1 cellular context compared by ENCODE assay signal in the genomic region with DNA sequence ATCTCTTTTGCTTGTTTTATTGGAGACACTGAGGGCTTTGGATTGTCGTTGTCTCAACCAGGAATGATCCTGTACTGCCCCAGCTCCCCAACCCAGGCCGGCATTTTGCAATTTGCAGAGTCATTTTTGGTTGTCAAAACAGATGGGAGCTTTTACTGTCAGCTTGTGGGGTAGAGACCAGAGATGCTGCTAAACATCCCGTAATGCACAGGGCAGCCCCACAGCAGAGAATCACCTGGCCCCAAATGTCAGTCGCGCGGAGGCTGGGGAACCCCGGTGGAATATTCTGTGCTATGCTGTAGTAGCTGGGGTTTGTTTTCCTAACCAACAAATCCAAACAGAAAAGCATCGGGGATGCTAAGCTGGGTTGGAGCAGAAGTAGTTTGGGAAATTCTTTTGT.
TF ChIP-seq lines count a peak whose summit lies in the region.

No MANE protein-coding gene starts in this region.

TF ChIP-seq in GM12878, 131 proteins besides CTCF, POLR2A, EP300 and RAD21 (continued from another document):
- TF ChIP-seq, protein P1, sequence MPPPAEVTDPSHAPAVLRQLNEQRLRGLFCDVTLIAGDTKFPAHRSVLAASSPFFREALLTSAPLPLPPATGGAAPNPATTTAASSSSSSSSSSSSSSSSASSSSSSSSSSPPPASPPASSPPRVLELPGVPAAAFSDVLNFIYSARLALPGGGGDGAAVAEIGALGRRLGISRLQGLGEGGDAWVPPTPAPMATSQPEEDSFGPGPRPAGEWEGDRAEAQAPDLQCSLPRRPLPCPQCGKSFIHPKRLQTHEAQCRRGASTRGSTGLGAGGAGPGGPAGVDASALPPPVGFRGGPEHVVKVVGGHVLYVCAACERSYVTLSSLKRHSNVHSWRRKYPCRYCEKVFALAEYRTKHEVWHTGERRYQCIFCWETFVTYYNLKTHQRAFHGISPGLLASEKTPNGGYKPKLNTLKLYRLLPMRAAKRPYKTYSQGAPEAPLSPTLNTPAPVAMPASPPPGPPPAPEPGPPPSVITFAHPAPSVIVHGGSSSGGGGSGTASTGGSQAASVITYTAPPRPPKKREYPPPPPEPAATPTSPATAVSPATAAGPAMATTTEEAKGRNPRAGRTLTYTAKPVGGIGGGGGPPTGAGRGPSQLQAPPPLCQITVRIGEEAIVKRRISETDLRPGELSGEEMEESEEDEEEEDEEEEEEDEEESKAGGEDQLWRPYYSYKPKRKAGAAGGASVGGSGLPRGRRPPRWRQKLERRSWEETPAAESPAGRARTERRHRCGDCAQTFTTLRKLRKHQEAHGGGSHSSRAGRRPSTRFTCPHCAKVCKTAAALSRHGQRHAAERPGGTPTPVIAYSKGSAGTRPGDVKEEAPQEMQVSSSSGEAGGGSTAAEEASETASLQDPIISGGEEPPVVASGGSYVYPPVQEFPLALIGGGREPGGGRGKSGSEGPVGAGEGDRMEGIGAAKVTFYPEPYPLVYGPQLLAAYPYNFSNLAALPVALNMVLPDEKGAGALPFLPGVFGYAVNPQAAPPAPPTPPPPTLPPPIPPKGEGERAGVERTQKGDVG (CRISPR knock-in tag; IDR thresholded peaks at IDR 0.05), result no peak
- TF ChIP-seq BACH1 (IDR thresholded peaks at IDR 0.05; ENCODE audit: borderline replicate concordance), result no peak
